11 cellular contexts compared by ENCODE assay signal in the genomic region with DNA sequence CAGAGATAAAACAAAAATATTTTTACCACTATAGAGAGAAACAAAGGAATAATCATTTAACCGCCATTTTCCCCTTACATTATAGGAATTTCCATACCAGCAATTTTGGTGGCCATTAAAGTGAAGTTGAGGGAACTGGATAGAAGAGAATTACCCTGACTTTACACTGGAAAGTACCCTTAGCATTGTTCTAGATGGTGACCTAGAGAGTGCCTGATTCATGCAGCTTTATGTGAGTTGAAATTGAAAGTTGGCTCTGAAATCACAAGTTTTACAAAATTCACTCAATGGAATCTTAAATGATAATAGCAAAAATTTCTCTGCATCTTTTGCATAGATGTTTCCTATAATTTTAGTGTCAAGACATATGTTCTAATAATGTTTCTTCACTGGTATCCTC. TPM values are rescaled to one million over a fixed set of nuclear protein-coding genes. Genes with fewer than 3 reads are reported as not detected.
DNase-seq lines count a peak whose midpoint lies in the region; ATAC-seq and TF ChIP-seq lines count a peak whose summit lies in the region.
"Had no signal": no experiment of that assay in that cellular context is flagged by ENCODE, and none has a peak within 500 bp of the region (broad histone marks: within the 10 kb centered on the region; RNA-seq: fewer than 3 reads in every experiment).

No MANE protein-coding gene starts in this region.

- no peak overlapping the region for H3K4me3 ChIP-seq in testis
- H3K4me3 ChIP-seq: lung had no signal

- no peak for DNase-seq in epithelial cell of prostate (ENCODE audit: low read depth, low spot score)
- no peak for DNase-seq in testis
- no peak for DNase-seq in SK-N-DZ (ENCODE audit: low spot score)
- no peak for DNase-seq in epidermal melanocyte (ENCODE audit: insufficient read length, low spot score)
- no peak for DNase-seq in SW 1271 (lab: John Stamatoyannopoulos, UW)
- DNase-seq: activated CD4-positive, alpha-beta T cell treated with anti-CD3 and anti-CD28 coated beads, Interleukin-2, amount 50 U/mL, for 4 hours; Right ventricle myocardium superior had no signal

- H3K27me3 ChIP-seq in testis: no peaks in the 10 kb centered on the region

- TF ChIP-seq CTCF in testis (IDR thresholded peaks at IDR 0.05): no peak

- H3K27ac ChIP-seq in epithelial cell of prostate: peak overlapping the region; percentile 96
- H3K27ac ChIP-seq in testis: no peak overlapping the region

- H3K4me1 ChIP-seq in testis: no peaks in the 10 kb centered on the region

- ATAC-seq in GM18505 (IDR thresholded peaks at IDR 0.05; ENCODE audit: unreplicated experiment) (peak; percentile 46), GM21515 (IDR thresholded peaks at IDR 0.05; ENCODE audit: unreplicated experiment) (peak; percentile 45), HG03460 (IDR thresholded peaks at IDR 0.05; ENCODE audit: unreplicated experiment) (peak; percentile 54)

- intact Hi-C loops in testis (cut with DNase I; ENCODE audit: low total_unique reads): no loop called here

- TF ChIP-seq POLR2A in GM18505 (IDR thresholded peaks at IDR 0.05; ENCODE audit: borderline replicate concordance, extremely low read depth, insufficient read depth, insufficient read length) (no peak), testis (IDR thresholded peaks at IDR 0.05) (no peak)

- H3K36me3 ChIP-seq in testis (ENCODE audit: low read depth, missing control alignments): no peaks in the 10 kb centered on the region

- no peaks in the 10 kb centered on the region for H3K9me3 ChIP-seq in testis

- 90 to 100% methylated on average over 1 of the region's 1 CpG for WGBS in testis, 2 donors

RNA-seq across cellular contexts. Expression of a gene that starts 55.7 kb away (rescaled TPM):
- 10 to 100 TPM; 56.4 to 66.6 TPM for total RNA-seq in testis
- 53.7 TPM for polyA plus RNA-seq in testis (ENCODE audit: insufficient read depth, low read depth, low replicate concordance)
- polyA plus RNA-seq in SK-N-DZ (2014; cell fraction: cytosol; rRNA removed): 30.3 and 32.9 TPM in 2 replicates
- polyA plus RNA-seq in SK-N-DZ (2014; cell fraction: nucleus; rRNA removed): 19.3 and 23.5 TPM in 2 replicates
